Comparison of ENCODE assay signal across 28 cellular contexts in the genomic region with DNA sequence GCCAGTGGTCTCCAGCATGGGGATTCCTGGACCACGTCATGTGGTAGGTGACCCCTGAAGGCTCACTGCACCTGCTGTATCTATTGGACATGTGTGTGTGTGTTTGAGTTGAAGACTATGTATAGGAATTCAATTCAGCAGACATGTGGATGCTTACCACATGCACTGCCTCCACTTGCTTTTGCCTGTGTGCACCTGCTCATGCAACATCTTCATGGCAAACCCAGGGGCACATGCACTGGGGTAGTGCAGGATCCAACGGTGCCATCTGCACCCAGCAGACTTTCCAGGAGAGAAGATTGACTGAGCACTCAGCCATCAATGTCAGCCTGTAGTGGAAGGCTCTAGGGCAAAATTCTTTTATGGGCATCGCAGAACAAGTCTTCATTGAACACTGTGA.
"Had no signal": no experiment of that assay in that cellular context is flagged by ENCODE, and none has a peak within 500 bp of the region (broad histone marks: within the 10 kb centered on the region; RNA-seq: fewer than 3 reads in every experiment).

No MANE protein-coding gene starts in this region.

- H3K4me1 ChIP-seq: colonic mucosa, esophagus muscularis mucosa, foreskin keratinocyte, gastroesophageal sphincter, lower lobe of right lung, prostate gland, upper lobe of right lung, uterus had no signal

- H3K27ac Mint-ChIP-seq: dendritic cell treated with granulocyte-macrophage colony-stimulating factor and Interleukin-4, amounts not matched to agents 40 ng/mL and 50 ng/mL, for 4 days; nephron progenitor cell; stimulated activated memory B cell treated with anti-CD40 and anti-IgM and Interleukin-4, amounts not matched to agents 10 μg/mL and 1 μg/mL and 100 μg/mL, for 72 hours had no signal

- ATAC-seq: foreskin keratinocyte; gastroesophageal sphincter; left colon; left ventricle myocardium superior; lower lobe of right lung; naive thymus-derived CD8-positive, alpha-beta T cell; right cardiac atrium; stimulated activated memory B cell treated with anti-CD40 and anti-IgM and Interleukin-4, amounts not matched to agents 10 μg/mL and 1 μg/mL and 100 μg/mL, for 72 hours; stimulated activated naive CD8-positive, alpha-beta T cell treated with anti-CD3 and anti-CD28 coated beads, Interleukin-15, Interleukin-2, amounts not matched to agents 100 U/mL and 50 U/mL, for 24 hours; upper lobe of right lung had no signal

- H3K36me3 ChIP-seq: colonic mucosa, esophagus muscularis mucosa, gastroesophageal sphincter, lower lobe of right lung, prostate gland, spleen, tibial nerve, upper lobe of right lung, uterus had no signal

- H3K9me3 Mint-ChIP-seq: dendritic cell treated with granulocyte-macrophage colony-stimulating factor and Interleukin-4, amounts not matched to agents 40 ng/mL and 50 ng/mL, for 4 days; immature natural killer cell; naive thymus-derived CD8-positive, alpha-beta T cell; stimulated activated memory B cell treated with anti-CD40 and anti-IgM and Interleukin-4, amounts not matched to agents 10 μg/mL and 1 μg/mL and 100 μg/mL, for 72 hours had no signal

- H3K4me1 Mint-ChIP-seq: immature natural killer cell; naive thymus-derived CD8-positive, alpha-beta T cell; stimulated activated memory B cell treated with anti-CD40 and anti-IgM and Interleukin-4, amounts not matched to agents 10 μg/mL and 1 μg/mL and 100 μg/mL, for 72 hours had no signal

- H3K27ac ChIP-seq: colonic mucosa, esophagus muscularis mucosa, foreskin keratinocyte, gastroesophageal sphincter, lower lobe of right lung, prostate gland, skin epidermis, spleen, testis, tibial nerve, upper lobe of right lung, uterus had no signal

- FAIRE-seq: endothelial cell of umbilical vein had no signal

- H3K36me3 Mint-ChIP-seq: naive thymus-derived CD8-positive, alpha-beta T cell; stimulated activated memory B cell treated with anti-CD40 and anti-IgM and Interleukin-4, amounts not matched to agents 10 μg/mL and 1 μg/mL and 100 μg/mL, for 72 hours had no signal

- H3K27me3 Mint-ChIP-seq: dendritic cell treated with granulocyte-macrophage colony-stimulating factor and Interleukin-4, amounts not matched to agents 40 ng/mL and 50 ng/mL, for 4 days; stimulated activated memory B cell treated with anti-CD40 and anti-IgM and Interleukin-4, amounts not matched to agents 10 μg/mL and 1 μg/mL and 100 μg/mL, for 72 hours had no signal

- DNase-seq: colonic mucosa; effector CD8-positive, alpha-beta T cell; foreskin keratinocyte; hypothalamus; immature natural killer cell; islet precursor cell; kidney glomerular epithelial cell; left colon; left ventricle myocardium superior; lower lobe of right lung; naive thymus-derived CD8-positive, alpha-beta T cell; nephron progenitor cell; right cardiac atrium; spleen; stimulated activated CD4-positive, alpha-beta T cell treated with anti-CD3 and anti-CD28 coated beads, Interleukin-4, amount 100 ng/mL, for 4 hours; stimulated activated naive CD8-positive, alpha-beta T cell treated with anti-CD3 and anti-CD28 coated beads, Interleukin-15, Interleukin-2, amounts not matched to agents 100 U/mL and 50 U/mL, for 24 hours; substantia nigra; testis; upper lobe of right lung; uterus had no signal

- H3K9me3 ChIP-seq: colonic mucosa, esophagus muscularis mucosa, gastroesophageal sphincter, lower lobe of right lung, prostate gland, spleen, testis, tibial nerve, upper lobe of right lung, uterus had no signal

- H3K4me3 ChIP-seq: colonic mucosa, esophagus muscularis mucosa, gastroesophageal sphincter, lower lobe of right lung, prostate gland, skin epidermis, spleen, testis, tibial nerve, upper lobe of right lung, uterus had no signal

- H3K4me3 Mint-ChIP-seq: dendritic cell treated with granulocyte-macrophage colony-stimulating factor and Interleukin-4, amounts not matched to agents 40 ng/mL and 50 ng/mL, for 4 days; immature natural killer cell; naive thymus-derived CD8-positive, alpha-beta T cell; nephron progenitor cell; stimulated activated memory B cell treated with anti-CD40 and anti-IgM and Interleukin-4, amounts not matched to agents 10 μg/mL and 1 μg/mL and 100 μg/mL, for 72 hours had no signal

- H3K27me3 ChIP-seq: colonic mucosa, testis, tibial nerve, upper lobe of right lung, uterus had no signal
